ENCODE assay signal across 9 cellular contexts in the genomic region with DNA sequence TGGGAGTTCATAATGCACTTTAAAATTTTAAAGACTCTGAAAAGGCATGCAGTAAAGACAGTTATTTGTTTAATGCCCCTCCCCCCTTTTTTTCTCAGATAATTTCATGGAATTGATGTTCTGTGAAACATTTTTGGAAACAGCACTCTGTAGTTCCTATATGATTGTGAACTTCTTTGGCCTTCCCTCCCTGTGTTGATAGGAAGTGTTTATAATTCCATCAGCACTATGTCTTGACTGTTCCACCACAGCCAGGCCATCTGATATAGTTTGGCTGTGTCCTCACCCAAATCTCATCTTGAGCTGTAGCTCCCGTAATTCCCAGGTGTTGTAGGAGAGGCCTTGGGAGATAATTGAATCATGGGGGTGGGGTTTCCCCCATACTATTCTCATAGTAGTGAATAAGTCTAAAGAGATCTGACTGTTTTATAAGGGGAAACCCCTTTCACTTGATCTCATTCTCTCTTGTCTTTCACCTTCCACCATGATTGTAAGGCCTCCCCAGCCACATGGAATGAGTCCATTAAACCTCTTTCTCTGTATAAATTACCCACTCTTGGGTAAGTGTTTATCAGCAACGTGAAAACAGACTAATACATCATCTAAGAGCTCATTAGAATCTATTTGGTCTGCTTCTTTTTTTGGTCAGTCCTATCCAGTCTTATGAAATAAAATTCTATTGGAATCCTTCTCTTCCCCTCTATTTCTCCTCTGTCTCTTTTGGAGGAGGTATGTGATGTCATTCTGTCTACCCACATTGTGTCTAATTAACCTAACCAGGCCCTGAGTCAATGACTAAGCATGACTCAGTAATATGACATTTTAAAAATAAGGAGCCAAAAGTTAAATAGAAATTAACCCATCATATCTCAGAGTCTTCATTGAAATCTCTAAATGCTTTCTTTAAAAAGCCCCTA. TPM values are rescaled to one million over a fixed set of nuclear protein-coding genes. Genes with fewer than 3 reads are reported as not detected.
DNase-seq lines count a peak whose midpoint lies in the region; ATAC-seq, FAIRE-seq and TF ChIP-seq lines count a peak whose summit lies in the region.
"Had no signal": no experiment of that assay in that cellular context is flagged by ENCODE, and none has a peak within 500 bp of the region (broad histone marks: within the 10 kb centered on the region; RNA-seq: fewer than 3 reads in every experiment).

No MANE protein-coding gene starts in this region.

- no peak for TF ChIP-seq POLR2A in H54 (IDR thresholded peaks at IDR 0.05; ENCODE audit: low read depth, low read length)

- H3K27ac ChIP-seq in keratinocyte (ENCODE audit: control insufficient read depth, insufficient read depth, low read length): peak overlapping the region; percentile 10

- H3K4me2 ChIP-seq in keratinocyte (ENCODE audit: control insufficient read depth, extremely low read depth, insufficient read depth, low read depth, low read length): peak overlapping the region; percentile 13

- no peaks in the 10 kb centered on the region for H3K79me2 ChIP-seq in keratinocyte (ENCODE audit: control insufficient read depth, insufficient read depth, low read length)

- H3K4me3 ChIP-seq in AG10803 (ENCODE audit: low read length) (no peak overlapping the region), adipocyte (ENCODE audit: low read length) (no peak overlapping the region), keratinocyte (ENCODE audit: control insufficient read depth in 2 of 3, extremely low read depth in 1 of 3, insufficient read depth in 2 of 3, low read depth in 1 of 3, low read length in 3 of 3) (no peak overlapping the region)

- H4K20me1 ChIP-seq in keratinocyte (ENCODE audit: control insufficient read depth, extremely low read depth, insufficient read depth, low read length): no peaks in the 10 kb centered on the region

- TF ChIP-seq CTCF in AG10803 (conservative IDR thresholded peaks at IDR 0.05; ENCODE audit: low read length) (no peak), keratinocyte (optimal IDR thresholded peaks at IDR 0.05 in 1 of 3, IDR thresholded peaks at IDR 0.05 in 1 of 3, conservative IDR thresholded peaks at IDR 0.05 in 1 of 3; ENCODE audit: extremely low read depth in 1 of 3, insufficient read depth in 2 of 3, low read length in 3 of 3) (no peak)

- H3K9ac ChIP-seq in adipocyte (ENCODE audit: low read length): no peak overlapping the region
- H3K9ac ChIP-seq in keratinocyte (ENCODE audit: control insufficient read depth, extremely low read depth, insufficient read depth, low read length): no peak overlapping the region

- no peak overlapping the region for H2AFZ ChIP-seq in keratinocyte (ENCODE audit: control insufficient read depth, low read length)

- H3K9me1 ChIP-seq in keratinocyte (ENCODE audit: control insufficient read depth, extremely low read depth, insufficient read depth, low read length): no peaks in the 10 kb centered on the region

- DNase-seq in AG10803 (ENCODE audit: low read depth) (peak; percentile 83), H54 (ENCODE audit: insufficient read length, low spot score) (no peak), adipocyte (ENCODE audit: low read depth) (peak; percentile 63), keratinocyte (ENCODE audit: low read depth, low spot score) (peak; percentile 17)
- DNase-seq in activated effector memory CD4-positive, alpha-beta T cell treated with anti-CD3 and anti-CD28 coated beads, Interleukin-2, amount 50 U/mL, for 16 hours: no peak
- DNase-seq: occipital lobe had no signal

- H3K36me3 ChIP-seq in adipocyte (ENCODE audit: control insufficient read depth, insufficient read depth, low read length, severe bottlenecking) (no peaks in the 10 kb centered on the region), keratinocyte (ENCODE audit: control insufficient read depth in 2 of 2, extremely low read depth in 1 of 2, insufficient read depth in 2 of 2, low read length in 2 of 2) (no peaks in the 10 kb centered on the region)

- peaks cover 17% of the 10 kb centered on the region for H3K4me1 ChIP-seq in adipocyte (ENCODE audit: control insufficient read depth, insufficient read depth, low read length)
- H3K4me1 ChIP-seq in keratinocyte (ENCODE audit: control insufficient read depth, extremely low read depth, insufficient read depth, low read length): peaks cover 17% of the 10 kb centered on the region

- ATAC-seq in GM19463 (IDR thresholded peaks at IDR 0.05; ENCODE audit: unreplicated experiment) (no peak), HG03175 (IDR thresholded peaks at IDR 0.05; ENCODE audit: unreplicated experiment) (no peak), GM18861 (IDR thresholded peaks at IDR 0.05; ENCODE audit: unreplicated experiment) (no peak)

- H3K27me3 ChIP-seq in adipocyte (replicated peaks; ENCODE audit: control insufficient read depth, insufficient read depth, low read length) (no peaks in the 10 kb centered on the region), keratinocyte (ENCODE audit: control insufficient read depth, extremely low read depth, insufficient read depth, low read length) (no peaks in the 10 kb centered on the region)

- H3K9me3 ChIP-seq in adipocyte (ENCODE audit: control insufficient read depth, low read length) (peaks cover 5% of the 10 kb centered on the region), keratinocyte (ENCODE audit: control insufficient read depth, low read depth, low read length) (no peaks in the 10 kb centered on the region)

- FAIRE-seq in H54 (lab: Jason Lieb, UNC): peak; percentile 20
- FAIRE-seq in keratinocyte (lab: Jason Lieb, UNC): peak; percentile 67

- dilution Hi-C loops in keratinocyte (cut with MboI; ENCODE audit: extremely low pct_ligation_motif_present, low sequenced_read_pairs): no loop called here

RNA-seq across cellular contexts. Expression of a gene that starts 8.9 kb away (rescaled TPM):
- polyA plus RNA-seq in keratinocyte: not detected in 3 replicates
- polyA plus RNA-seq in keratinocyte (2011; ENCODE audit: low read depth): not detected
- not detected in 2 replicates for polyA plus RNA-seq in keratinocyte (2011; cell fraction: cytosol; rRNA removed)
- polyA plus RNA-seq in keratinocyte (2011; cell fraction: nucleus; rRNA removed): not detected in 2 replicates
- polyA plus RNA-seq in keratinocyte (2012; ENCODE audit: low replicate concordance): not detected in 2 replicates
- not detected in 3 replicates for polyA minus RNA-seq in keratinocyte
- polyA minus RNA-seq in keratinocyte (2011; cell fraction: cytosol; rRNA and poly(A)+ RNA removed): not detected
- polyA minus RNA-seq in keratinocyte (2011; cell fraction: nucleus; rRNA and poly(A)+ RNA removed): not detected in 2 replicates

RNA-seq across cellular contexts. Expression of a gene that starts 38.2 kb away (rescaled TPM):
- 1.6 to 2.0 TPM (median 1.6 TPM) in 3 replicates for polyA plus RNA-seq in keratinocyte
- polyA plus RNA-seq in keratinocyte (2011; ENCODE audit: low read depth): 0.67 TPM
- 0.73 and 0.94 TPM in 2 replicates for polyA plus RNA-seq in keratinocyte (2011; cell fraction: cytosol; rRNA removed)
- polyA plus RNA-seq in keratinocyte (2011; cell fraction: nucleus; rRNA removed): 2.3 and 4.6 TPM in 2 replicates
- 0.83 and 1.3 TPM in 2 replicates for polyA plus RNA-seq in keratinocyte (2012; ENCODE audit: low replicate concordance)
- 0.29 to 2.2 TPM (median 0.56 TPM) in 3 replicates for polyA minus RNA-seq in keratinocyte
- not detected for polyA minus RNA-seq in keratinocyte (2011; cell fraction: cytosol; rRNA and poly(A)+ RNA removed)
- 0.70 and 1.7 TPM in 2 replicates for polyA minus RNA-seq in keratinocyte (2011; cell fraction: nucleus; rRNA and poly(A)+ RNA removed)

Comparison
In these comparisons a context has a peak if more than half of its experiments do, and no peak if none do; other contexts are left out.
1. DNase-seq: peak in AG10803 (single experiment), adipocyte (single experiment) and keratinocyte (single experiment); none in H54 (single experiment) and activated effector memory CD4-positive, alpha-beta T cell treated with anti-CD3 and anti-CD28 coated beads, Interleukin-2, amount 50 U/mL, for 16 hours (single experiment).